Comparison of ENCODE assay signal across 9 cellular contexts in the genomic region with DNA sequence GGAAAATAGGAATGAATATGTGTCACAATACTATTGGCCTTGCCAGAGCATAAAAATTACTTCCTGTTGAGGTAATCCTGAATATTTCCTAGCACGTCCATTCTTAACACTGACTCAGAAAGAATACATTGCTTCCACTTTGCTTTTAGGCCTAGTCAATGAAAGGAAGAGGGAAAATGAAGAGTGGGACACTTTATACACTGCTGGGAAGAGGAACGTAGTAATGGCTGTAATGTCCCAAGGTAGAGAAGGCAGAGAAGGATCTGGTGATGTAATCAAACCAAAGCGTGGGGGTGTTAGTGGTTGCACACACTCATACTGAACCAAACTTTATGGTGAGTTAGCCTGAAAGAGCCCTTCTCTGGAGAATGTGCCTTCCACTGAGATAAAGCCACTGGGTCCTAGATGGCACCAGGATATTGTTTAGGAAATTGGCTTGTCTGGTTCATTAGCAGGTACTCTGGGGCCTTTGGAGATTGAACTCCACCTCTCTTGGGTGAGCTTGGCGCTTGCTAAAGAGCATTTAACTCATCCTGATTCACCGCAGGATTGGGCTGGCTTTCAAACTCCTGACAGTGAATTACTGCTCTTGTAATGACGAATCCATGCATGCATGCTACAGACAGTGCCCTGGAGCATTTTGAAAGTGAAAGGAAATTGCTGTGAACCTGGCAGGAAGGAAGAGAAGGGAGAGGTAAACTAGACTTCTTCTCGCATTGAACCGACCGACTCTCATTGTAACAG.
DNase-seq lines count a peak whose midpoint lies in the region; ATAC-seq and TF ChIP-seq lines count a peak whose summit lies in the region.
"Had no signal": no experiment of that assay in that cellular context is flagged by ENCODE, and none has a peak within 500 bp of the region (broad histone marks: within the 10 kb centered on the region; RNA-seq: fewer than 3 reads in every experiment).

No MANE protein-coding gene starts in this region.

- peaks cover 45% of the 10 kb centered on the region for H3K4me1 Mint-ChIP-seq in MCF 10A (ENCODE audit: insufficient read depth, unreplicated experiment)

- DNase-seq in GM12864 (ENCODE audit: low read depth) (peak; percentile 35), NCI-H187 treated with DMSO at 0.1 percent for 48 hours (lab: John Stamatoyannopoulos, UW) (peak; percentile 50), MCF 10A (ENCODE audit: unreplicated experiment) (peak; percentile 98), neuronal stem cell (ENCODE audit: low spot score) (no peak), CD1c-positive myeloid dendritic cell (ENCODE audit: extremely low spot score) (no peak)
- DNase-seq: right cardiac atrium had no signal

- no peaks in the 10 kb centered on the region for H3K9me3 Mint-ChIP-seq in MCF 10A (ENCODE audit: unreplicated experiment)

- no peak overlapping the region for H2BK15ac ChIP-seq in neuronal stem cell (ENCODE audit: low read length)

- BruUV-seq in MCF 10A (replicated peaks; lab: Mats Ljungman, UMichigan): no TSS peak

- H3K4me1 ChIP-seq in muscle layer of duodenum (ENCODE audit: control insufficient read depth in 1 of 2, insufficient read depth in 2 of 2, low read length in 2 of 2) (peaks cover 0 to 13% of the 10 kb centered on the region in 2 donors), neuronal stem cell (ENCODE audit: control insufficient read depth in 2 of 2, insufficient read depth in 1 of 2, low read depth in 1 of 2, low read length in 2 of 2) (no peaks in the 10 kb centered on the region)

- H3K4ac ChIP-seq in neuronal stem cell (ENCODE audit: low read length): no peak overlapping the region

- H2AK5ac ChIP-seq in neuronal stem cell (ENCODE audit: low read depth, low read length): no peak overlapping the region

- H4K8ac ChIP-seq in neuronal stem cell (ENCODE audit: low read depth, low read length): no peak overlapping the region

- no peak overlapping the region for H3K4me2 ChIP-seq in neuronal stem cell (ENCODE audit: insufficient read depth, low read length, poor library complexity, severe bottlenecking)

- H3K36me3 ChIP-seq in muscle layer of duodenum (ENCODE audit: control insufficient read depth in 1 of 2, insufficient read depth in 2 of 2, low read length in 2 of 2) (peaks cover 0 to 4% of the 10 kb centered on the region in 2 donors), neuronal stem cell (replicated peaks in 1 of 2; ENCODE audit: control insufficient read depth in 2 of 2, insufficient read depth in 2 of 2, low read length in 2 of 2) (no peaks in the 10 kb centered on the region)

- H3K9me3 ChIP-seq in muscle layer of duodenum (ENCODE audit: control insufficient read depth in 1 of 2, low read length in 2 of 2): no peaks in the 10 kb centered on the region
- no peaks in the 10 kb centered on the region for H3K9me3 ChIP-seq in neuronal stem cell (replicated peaks in 1 of 2; ENCODE audit: control insufficient read depth in 2 of 2, insufficient read depth in 1 of 2, low read depth in 1 of 2, low read length in 2 of 2)

- no peak overlapping the region for H2BK5ac ChIP-seq in neuronal stem cell (ENCODE audit: low read length)

- no CpG with 5 or more reads among the region's 9 CpGs for WGBS in neuronal stem cell (ENCODE audit: extremely low coverage in 2 of 2, insufficient read length in 2 of 2, insufficient replicate concordance in 1 of 2), 2 donors

- peak overlapping the region; percentile 90 for H3K27ac Mint-ChIP-seq in MCF 10A (ENCODE audit: low read depth, unreplicated experiment)

- no peak overlapping the region for H2BK12ac ChIP-seq in neuronal stem cell (ENCODE audit: low read length)

- POLR2A ChIA-PET in MCF 10A (lab: Yijun Ruan, JAX): interaction anchor here (0.6 to 7.6 kb wide), 16 partner anchors 8 to 1021 kb away, joined by 3 to 230 read pairs (median 18); no protein-coding TSS in a partner anchor

- no peaks in the 10 kb centered on the region for H3K79me1 ChIP-seq in neuronal stem cell (ENCODE audit: low read depth, low read length)

- peak; percentile 57 for ATAC-seq in GM21576 (IDR thresholded peaks at IDR 0.05; ENCODE audit: unreplicated experiment)
- no peak for ATAC-seq in HG03159 (IDR thresholded peaks at IDR 0.05; ENCODE audit: unreplicated experiment)

- no peak overlapping the region for H3K23ac ChIP-seq in neuronal stem cell (ENCODE audit: low read depth, low read length, poor library complexity)

- H4K91ac ChIP-seq in neuronal stem cell (ENCODE audit: low read depth, low read length, poor library complexity): no peak overlapping the region

- H3K4me3 Mint-ChIP-seq in MCF 10A (ENCODE audit: unreplicated experiment): peak overlapping the region; percentile 76

- H3K36me3 Mint-ChIP-seq in MCF 10A (ENCODE audit: insufficient read depth, unreplicated experiment): peaks cover 22% of the 10 kb centered on the region

- no peak overlapping the region for H3K4me3 ChIP-seq in GM12864 (ENCODE audit: low read depth, low read length)
- peak overlapping the region in 1 of 2 donors; percentile 9 for H3K4me3 ChIP-seq in muscle layer of duodenum (ENCODE audit: low read depth in 1 of 2, low read length in 2 of 2)
- H3K4me3 ChIP-seq in neuronal stem cell (ENCODE audit: low read length in 2 of 2): no peak overlapping the region

- no peak overlapping the region for H2BK120ac ChIP-seq in neuronal stem cell (ENCODE audit: low read depth, low read length)

- no peaks in the 10 kb centered on the region for H3K27me3 ChIP-seq in muscle layer of duodenum (ENCODE audit: low read depth, low read length)
- H3K27me3 ChIP-seq in neuronal stem cell (ENCODE audit: control insufficient read depth in 3 of 3, insufficient read depth in 3 of 3, low read depth in 1 of 3, low read length in 3 of 3): no peaks in the 10 kb centered on the region

- intact Hi-C loops in MCF 10A (cut with micrococcal nuclease): loop anchor here (1.0 to 2.0 kb wide), 3 partner anchors 27 to 39 kb away; no protein-coding TSS in a partner anchor

- CTCF ChIA-PET in MCF 10A (lab: Yijun Ruan, JAX): interaction anchor here (0.7 to 1.9 kb wide), 4 partner anchors 9 to 40 kb away, joined by 3 to 5 read pairs (median 4); no protein-coding TSS in a partner anchor

- TF ChIP-seq CTCF in GM12864 (IDR thresholded peaks at IDR 0.05; ENCODE audit: low read depth, low read length, missing control alignments) (no peak), MCF 10A (IDR thresholded peaks at IDR 0.05; ENCODE audit: unreplicated experiment) (no peak)

- no peaks in the 10 kb centered on the region for H3K27me3 Mint-ChIP-seq in MCF 10A (ENCODE audit: insufficient read depth, unreplicated experiment)

- H3K27ac ChIP-seq in muscle layer of duodenum (ENCODE audit: low read length) (peak overlapping the region; percentile 81), neuronal stem cell (replicated peaks; ENCODE audit: low read length) (no peak overlapping the region)

- no peak overlapping the region for H2AFZ ChIP-seq in neuronal stem cell (ENCODE audit: low read length)

- no peak overlapping the region for H3K14ac ChIP-seq in neuronal stem cell (ENCODE audit: low read length)

- H3K9ac ChIP-seq in neuronal stem cell (ENCODE audit: low read depth, low read length, poor library complexity): no peak overlapping the region

- no peak overlapping the region for H3K18ac ChIP-seq in neuronal stem cell (ENCODE audit: low read length)

Comparison
In these comparisons a context has a peak if more than half of its experiments do, and no peak if none do; other contexts are left out.
1. DNase-seq: peak in GM12864 (single experiment), NCI-H187 treated with DMSO at 0.1 percent for 48 hours (single experiment) and MCF 10A (single experiment); none in neuronal stem cell (single experiment) and CD1c-positive myeloid dendritic cell (single experiment).